In the genomic region with DNA sequence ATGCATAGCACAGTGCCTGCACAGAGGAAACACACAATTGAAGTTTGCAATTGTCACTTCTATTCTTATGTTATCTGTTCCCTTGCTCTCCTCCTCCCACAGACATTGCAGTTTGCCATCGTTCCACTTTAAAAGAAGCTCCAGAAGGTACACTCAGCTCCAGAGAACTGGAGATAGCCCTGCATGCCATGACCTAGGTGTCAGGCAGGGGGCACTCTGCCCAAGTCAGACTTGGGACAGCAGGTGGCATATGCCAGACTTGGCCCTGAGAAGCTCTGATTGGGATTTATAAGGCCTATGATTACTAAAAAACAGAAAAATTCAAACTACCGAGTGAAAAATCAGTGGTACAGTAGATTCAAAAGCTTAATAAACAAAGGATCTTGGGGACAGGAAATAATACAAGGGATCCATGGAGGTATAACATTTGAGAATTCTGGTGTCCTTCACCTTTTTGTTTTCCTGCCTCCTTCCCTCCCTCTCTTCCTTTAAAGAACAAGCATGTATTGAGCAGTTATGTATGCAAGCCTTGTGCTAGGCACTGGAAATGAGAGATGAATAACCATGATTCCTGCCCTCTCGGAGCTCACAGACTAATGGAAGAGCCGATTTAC, we compare ENCODE assay signal across 8 cellular contexts. TPM values are rescaled to one million over a fixed set of nuclear protein-coding genes. Genes with fewer than 3 reads are reported as not detected.
DNase-seq lines count a peak whose midpoint lies in the region; ATAC-seq, FAIRE-seq and TF ChIP-seq lines count a peak whose summit lies in the region.

No MANE protein-coding gene starts in this region.

- no peak for TF ChIP-seq EP300 in SK-N-SH (IDR thresholded peaks at IDR 0.05; ENCODE audit: borderline replicate concordance in 1 of 2, low read depth in 1 of 2, low read length in 1 of 2)

- H3K79me2 ChIP-seq in SK-N-SH (ENCODE audit: insufficient read depth) = peaks cover 50% of the 10 kb centered on the region; the same call in 1 of the 2 replicates

- H3F3A ChIP-seq in SK-N-SH (replicated peaks; ENCODE audit: insufficient read depth) = peaks cover 14% of the 10 kb centered on the region

- H3K4me3 ChIP-seq in AG04449 (ENCODE audit: low read depth, low read length) = no peak overlapping the region
- no peak overlapping the region; a peak in 1 of 4 replicates for H3K4me3 ChIP-seq in SK-N-SH (ENCODE audit: low read depth in 2 of 2, low read length in 1 of 2)
- H3K4me3 ChIP-seq in heart right ventricle = no peak overlapping the region
- no peak overlapping the region for H3K4me3 ChIP-seq in tibial artery

- no peak overlapping the region for H3K4me2 ChIP-seq in SK-N-SH

- H2AFZ ChIP-seq in SK-N-SH (ENCODE audit: low read depth) = no peak overlapping the region

- intact Hi-C loops in heart right ventricle (cut with DNase I) = loop anchor here in 2 of 10 donors (10.0 kb wide), 1 partner anchor 94 kb away; no protein-coding TSS in a partner anchor
- intact Hi-C loops in tibial artery (cut with DNase I; ENCODE audit: low total_unique reads) = loop anchor here (2.0 kb wide), 1 partner anchor 92 kb away; no protein-coding TSS in a partner anchor

- H3K9ac ChIP-seq in SK-N-SH = no peak overlapping the region

- TF ChIP-seq POLR2A in GM12892 (IDR thresholded peaks at IDR 0.05; ENCODE audit: low read depth, low read length) = no peak

- CTCF ChIA-PET in AG04449 (lab: Yijun Ruan, JAX) = interaction anchor here (0.7 to 4.0 kb wide), 20 partner anchors 9 to 438 kb away, joined by 3 to 67 read pairs (median 3); no protein-coding TSS in a partner anchor
- CTCF ChIA-PET in SK-N-SH (lab: Yijun Ruan, JAX) = interaction anchor here (0.6 to 3.3 kb wide), 50 partner anchors 9 to 783 kb away, joined by 3 to 29 read pairs (median 3); a partner anchor contains a TSS

- TF ChIP-seq RAD21 in SK-N-SH (IDR thresholded peaks at IDR 0.05; ENCODE audit: low read length) = peak; percentile 76

- H4K20me1 ChIP-seq in SK-N-SH (ENCODE audit: insufficient read depth) = no peaks in the 10 kb centered on the region

- no peak overlapping the region for H3K27ac ChIP-seq in SK-N-SH (ENCODE audit: low read depth in 2 of 2, low read length in 1 of 2)
- H3K27ac ChIP-seq in heart right ventricle = no peak overlapping the region
- H3K27ac ChIP-seq in tibial artery = no peak overlapping the region

- H3K4me1 ChIP-seq in SK-N-SH (ENCODE audit: control insufficient read depth in 1 of 2, insufficient read depth in 2 of 2, low read depth in 1 of 2, low read length in 1 of 2) = peaks cover 8 to 10% of the 10 kb centered on the region in 2 experiments
- H3K4me1 ChIP-seq in heart right ventricle = no peaks in the 10 kb centered on the region
- H3K4me1 ChIP-seq in tibial artery = no peaks in the 10 kb centered on the region

- DNase-seq in AG04449 (ENCODE audit: low read depth, low spot score) (no peak), GM12892 (ENCODE audit: insufficient read length) (no peak), SK-N-SH (peak; percentile 57), heart right ventricle (peak; percentile 28 to 39), tibial artery (no peak), COR-L47 (lab: John Stamatoyannopoulos, UW) (no peak)

- WGBS in SK-N-SH (ENCODE audit: low lambda C conversion rate) = 70% methylated on average over 4 of the region's 4 CpGs
- WGBS in heart right ventricle, 2 donors = 66 to 72% methylated on average over 4 of the region's 4 CpGs

- H3K27me3 ChIP-seq in SK-N-SH (ENCODE audit: insufficient read depth) (no peaks in the 10 kb centered on the region), heart right ventricle (peaks cover 0 to 9% (median 0%) of the 10 kb centered on the region in 7 donors), tibial artery (no peaks in the 10 kb centered on the region)

- POLR2A ChIA-PET in AG04449 (lab: Yijun Ruan, JAX) = interaction anchor here (0.9 to 1.0 kb wide), 2 partner anchors 8 to 14 kb away, joined by 3 to 4 read pairs; no protein-coding TSS in a partner anchor
- POLR2A ChIA-PET in SK-N-SH (lab: Yijun Ruan, JAX) = interaction anchor here (0.9 kb wide), 1 partner anchor 37 kb away, joined by 3 read pairs; no protein-coding TSS in a partner anchor

- H3K9me3 ChIP-seq in SK-N-SH = no peaks in the 10 kb centered on the region
- no peaks in the 10 kb centered on the region for H3K9me3 ChIP-seq in heart right ventricle
- H3K9me3 ChIP-seq in tibial artery = no peaks in the 10 kb centered on the region

- TF ChIP-seq CTCF in AG04449 (IDR thresholded peaks at IDR 0.05; ENCODE audit: insufficient read depth, low read length, missing control alignments) = peak; percentile 76
- peak; percentile 83 for TF ChIP-seq CTCF in SK-N-SH (IDR thresholded peaks at IDR 0.05)
- peak; percentile 14 to 69 (median 56) for TF ChIP-seq CTCF in heart right ventricle (IDR thresholded peaks at IDR 0.05)
- TF ChIP-seq CTCF in tibial artery (IDR thresholded peaks at IDR 0.05) = peak; percentile 54 to 72

- H3K9me2 ChIP-seq in SK-N-SH = no peaks in the 10 kb centered on the region

- peak; percentile 82 for FAIRE-seq in GM12892 (lab: Jason Lieb, UNC)

- ATAC-seq in HG03066 (IDR thresholded peaks at IDR 0.05; ENCODE audit: low read depth, unreplicated experiment) (peak; percentile 75), heart right ventricle (peak in 4 of 8 donors; percentile 55 to 75 (median 57)), HG03045 (IDR thresholded peaks at IDR 0.05; ENCODE audit: unreplicated experiment) (no peak)

- H3K36me3 ChIP-seq in SK-N-SH (replicated peaks in 1 of 2; ENCODE audit: control insufficient read depth in 1 of 2, insufficient read depth in 2 of 2, low read length in 1 of 2) (no peaks in the 10 kb centered on the region), heart right ventricle (no peaks in the 10 kb centered on the region), tibial artery (no peaks in the 10 kb centered on the region)

TF ChIP-seq in SK-N-SH, 30 proteins besides CTCF, POLR2A, EP300 and RAD21:
- TF ChIP-seq SMC3 (IDR thresholded peaks at IDR 0.05; ENCODE audit: low read depth, low read length) (peak; percentile 74), TCF12 (IDR thresholded peaks at IDR 0.05) (peak; percentile 16; the same call in 1 of the 2 replicates)
- TF ChIP-seq, protein P1, sequence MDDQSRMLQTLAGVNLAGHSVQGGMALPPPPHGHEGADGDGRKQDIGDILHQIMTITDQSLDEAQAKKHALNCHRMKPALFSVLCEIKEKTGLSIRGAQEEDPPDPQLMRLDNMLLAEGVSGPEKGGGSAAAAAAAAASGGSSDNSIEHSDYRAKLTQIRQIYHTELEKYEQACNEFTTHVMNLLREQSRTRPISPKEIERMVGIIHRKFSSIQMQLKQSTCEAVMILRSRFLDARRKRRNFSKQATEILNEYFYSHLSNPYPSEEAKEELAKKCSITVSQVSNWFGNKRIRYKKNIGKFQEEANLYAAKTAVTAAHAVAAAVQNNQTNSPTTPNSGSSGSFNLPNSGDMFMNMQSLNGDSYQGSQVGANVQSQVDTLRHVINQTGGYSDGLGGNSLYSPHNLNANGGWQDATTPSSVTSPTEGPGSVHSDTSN (IDR thresholded peaks at IDR 0.05) = no peak
- TF ChIP-seq, protein P2, sequence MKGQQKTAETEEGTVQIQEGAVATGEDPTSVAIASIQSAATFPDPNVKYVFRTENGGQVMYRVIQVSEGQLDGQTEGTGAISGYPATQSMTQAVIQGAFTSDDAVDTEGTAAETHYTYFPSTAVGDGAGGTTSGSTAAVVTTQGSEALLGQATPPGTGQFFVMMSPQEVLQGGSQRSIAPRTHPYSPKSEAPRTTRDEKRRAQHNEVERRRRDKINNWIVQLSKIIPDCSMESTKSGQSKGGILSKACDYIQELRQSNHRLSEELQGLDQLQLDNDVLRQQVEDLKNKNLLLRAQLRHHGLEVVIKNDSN (IDR thresholded peaks at IDR 0.05; ENCODE audit: borderline replicate concordance, low read depth) = no peak

RNA-seq across cellular contexts. Expression of a gene that starts 40.0 kb away (rescaled TPM):
- not detected for polyA plus RNA-seq in GM12892 (2012; ENCODE audit: missing spikeins)
- polyA plus RNA-seq in SK-N-SH (2012; rRNA removed) (6.0 and 16.7 TPM in 2 replicates), heart right ventricle (1 to 10 TPM in 1 of 2 donors, under 1 TPM in 1; 0.10 to 1.0 TPM)
- 6.6 and 14.2 TPM in 2 replicates for polyA plus RNA-seq in SK-N-SH (2012; cell fraction: cytosol; rRNA removed)
- polyA plus RNA-seq in SK-N-SH (2012; cell fraction: nucleus; rRNA removed) = 16.8 and 18.6 TPM in 2 replicates
- 1 to 10 TPM in 5 of 10 donors, under 1 TPM in 5; 0.38 to 3.6 (median 1.0) TPM for total RNA-seq in heart right ventricle

Comparison
In these comparisons a context has a peak if more than half of its experiments do, and no peak if none do; other contexts are left out.
1. DNase-seq: peak in SK-N-SH (single experiment) and heart right ventricle (2 of 2); none in AG04449 (single experiment), GM12892 (single experiment), tibial artery (0 of 2) and COR-L47 (single experiment).
2. Peak in every context shown above with its lines, with median percentiles within 50 percentile points of each other: CTCF ChIP-seq.